In the genomic region with DNA sequence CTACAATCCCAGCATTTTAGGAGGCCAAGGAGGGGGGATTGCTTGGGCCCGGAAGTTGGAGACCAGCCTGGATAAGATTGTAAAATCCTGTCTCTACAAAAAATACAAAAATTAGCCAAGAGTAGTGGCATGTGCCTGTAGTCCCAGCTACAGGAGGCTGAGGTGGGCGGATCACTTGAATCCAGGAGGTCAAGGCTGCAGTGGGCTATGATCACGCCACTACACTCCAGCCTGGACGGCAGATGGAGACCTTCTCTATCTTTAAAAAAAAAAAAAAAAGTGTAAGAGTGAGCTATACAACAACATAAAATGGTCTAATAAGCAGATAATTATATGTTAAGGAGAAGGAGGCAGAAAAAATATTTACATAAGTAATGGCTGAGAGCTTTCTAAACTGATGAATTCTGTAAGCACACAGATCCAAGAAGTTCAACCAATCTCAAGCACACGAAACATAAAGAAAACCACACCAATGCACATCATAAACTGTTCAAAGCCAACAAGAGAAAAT, we compare ENCODE assay signal across 16 cellular contexts.
"Had no signal": no experiment of that assay in that cellular context is flagged by ENCODE, and none has a peak within 500 bp of the region (broad histone marks: within the 10 kb centered on the region; RNA-seq: fewer than 3 reads in every experiment).

No MANE protein-coding gene starts in this region.

- DNase-seq: effector CD4-positive, alpha-beta T cell; foreskin melanocyte; head of caudate nucleus; left colon; mammary epithelial cell; mucosa of descending colon; naive thymus-derived CD8-positive, alpha-beta T cell; ovary; right cardiac atrium; stimulated activated CD4-positive, alpha-beta T cell treated with anti-CD3 and anti-CD28 coated beads, Interleukin-2, amount 100 ng/mL, for 48 hours; stimulated activated naive CD4-positive, alpha-beta T cell treated with Interleukin-2 at 50 U/mL for 16 hours; trophoblast cell had no signal

- H3K4me3 Mint-ChIP-seq: naive thymus-derived CD8-positive, alpha-beta T cell; neural crest cell had no signal

- H3K27ac ChIP-seq: coronary artery, hepatocyte, ovary had no signal

- H3K27me3 ChIP-seq: hepatocyte, ovary had no signal

- H3K4me1 Mint-ChIP-seq: naive thymus-derived CD8-positive, alpha-beta T cell had no signal

- H3K4me3 ChIP-seq: coronary artery, hepatocyte, mucosa of descending colon, ovary, smooth muscle cell had no signal

- H3K36me3 ChIP-seq: ovary had no signal

- H3K36me3 Mint-ChIP-seq: naive thymus-derived CD8-positive, alpha-beta T cell had no signal

- H3K27ac Mint-ChIP-seq: naive thymus-derived CD8-positive, alpha-beta T cell had no signal

- H3K9me3 ChIP-seq: mucosa of descending colon, ovary had no signal
